8 cellular contexts compared by ENCODE assay signal in genomic region chr15:82047493-82048446, GRCh38. TPM values are rescaled to one million over a fixed set of nuclear protein-coding genes. Genes with fewer than 3 reads are reported as not detected.
DNase-seq lines count a peak whose midpoint lies in the region; TF ChIP-seq lines count a peak whose summit lies in the region.

No MANE protein-coding gene starts in this region.

- no peak overlapping the region for H3K23ac ChIP-seq in mesendoderm (ENCODE audit: low read length)

- H3K4me1 ChIP-seq in mesendoderm (ENCODE audit: control insufficient read depth, low read depth, low read length): no peaks in the 10 kb centered on the region

- H3K27me3 Mint-ChIP-seq in T-helper 1 cell treated with Interleukin-12 subunit alpha and Interleukin-12 subunit beta and Interleukin-4 antibody, amounts not matched to agents 30 μg/mL and 1 μg/mL, for 36 hours (ENCODE audit: low read depth): peaks cover 47% of the 10 kb centered on the region
- peaks cover 31% of the 10 kb centered on the region for H3K27me3 Mint-ChIP-seq in dendritic cell treated with granulocyte-macrophage colony-stimulating factor and Interleukin-4, amounts not matched to agents 40 ng/mL and 50 ng/mL, for 4 days
- peaks cover 24% of the 10 kb centered on the region for H3K27me3 Mint-ChIP-seq in type B pancreatic cell

- peak overlapping the region; percentile 67 for H4K8ac ChIP-seq in mesendoderm (ENCODE audit: low read depth, low read length)

- H3K18ac ChIP-seq in mesendoderm (ENCODE audit: low read length): peak overlapping the region; percentile 85

- no peak overlapping the region for H2BK120ac ChIP-seq in mesendoderm (ENCODE audit: low read depth, low read length)

- H3K27me3 ChIP-seq in mesendoderm (ENCODE audit: insufficient read depth, low read length, poor library complexity): peaks cover 8% of the 10 kb centered on the region

- H3K79me1 ChIP-seq in mesendoderm (ENCODE audit: low read length): peaks cover 2% of the 10 kb centered on the region

- H3K27ac Mint-ChIP-seq in T-helper 1 cell treated with Interleukin-12 subunit alpha and Interleukin-12 subunit beta and Interleukin-4 antibody, amounts not matched to agents 30 μg/mL and 1 μg/mL, for 36 hours: no peak overlapping the region
- peak overlapping the region; percentile 99 for H3K27ac Mint-ChIP-seq in dendritic cell treated with granulocyte-macrophage colony-stimulating factor and Interleukin-4, amounts not matched to agents 40 ng/mL and 50 ng/mL, for 4 days
- peak overlapping the region; percentile 86 for H3K27ac Mint-ChIP-seq in type B pancreatic cell

- DNase-seq in T-helper 1 cell (no peak), NCI-H1092 (lab: John Stamatoyannopoulos, UW) (peak; percentile 70), mesendoderm (peak; percentile 81), type B pancreatic cell (ENCODE audit: extremely low spot score, unreplicated experiment) (no peak), SW480 (ENCODE audit: low spot score) (no peak), GM10266 (ENCODE audit: extremely low spot score) (no peak)

- H2AK5ac ChIP-seq in mesendoderm (ENCODE audit: low read length): no peak overlapping the region

- peak overlapping the region; percentile 88 for H3K56ac ChIP-seq in mesendoderm (ENCODE audit: low read length)

- no peak overlapping the region for H4K5ac ChIP-seq in mesendoderm (ENCODE audit: low read length)

- no peak overlapping the region for H3K4ac ChIP-seq in mesendoderm (ENCODE audit: low read depth, low read length)

- peak overlapping the region; percentile 52 for H3K4me3 ChIP-seq in mesendoderm (ENCODE audit: low read length)

- peak overlapping the region; percentile 75 for H3K9ac ChIP-seq in mesendoderm (ENCODE audit: low read length)

- peaks cover 5% of the 10 kb centered on the region for H3K4me1 Mint-ChIP-seq in T-helper 1 cell treated with Interleukin-12 subunit alpha and Interleukin-12 subunit beta and Interleukin-4 antibody, amounts not matched to agents 30 μg/mL and 1 μg/mL, for 36 hours (ENCODE audit: low read depth)
- H3K4me1 Mint-ChIP-seq in dendritic cell treated with granulocyte-macrophage colony-stimulating factor and Interleukin-4, amounts not matched to agents 40 ng/mL and 50 ng/mL, for 4 days (ENCODE audit: low read depth): peaks cover 28% of the 10 kb centered on the region
- peaks cover 13% of the 10 kb centered on the region for H3K4me1 Mint-ChIP-seq in type B pancreatic cell (ENCODE audit: unreplicated experiment)

- H3K27ac ChIP-seq in mesendoderm (ENCODE audit: low read depth, low read length): peak overlapping the region; percentile 37

- no peaks in the 10 kb centered on the region for H3K9me3 Mint-ChIP-seq in T-helper 1 cell treated with Interleukin-12 subunit alpha and Interleukin-12 subunit beta and Interleukin-4 antibody, amounts not matched to agents 30 μg/mL and 1 μg/mL, for 36 hours
- H3K9me3 Mint-ChIP-seq in dendritic cell treated with granulocyte-macrophage colony-stimulating factor and Interleukin-4, amounts not matched to agents 40 ng/mL and 50 ng/mL, for 4 days: no peaks in the 10 kb centered on the region
- H3K9me3 Mint-ChIP-seq in type B pancreatic cell: no peaks in the 10 kb centered on the region

- no peak overlapping the region for H2BK15ac ChIP-seq in mesendoderm (replicated peaks; ENCODE audit: low read depth)

- intact Hi-C loops in dendritic cell treated with granulocyte-macrophage colony-stimulating factor and Interleukin-4, amounts not matched to agents 40 ng/mL and 50 ng/mL, for 4 days (cut with micrococcal nuclease): loop anchor here (2.0 to 10.0 kb wide), 3 partner anchors 100 to 567 kb away; partner anchors contain the start of gene RPS17

- peak overlapping the region; percentile 78 for H3K4me2 ChIP-seq in mesendoderm (ENCODE audit: low read length)

- TF ChIP-seq CTCF in type B pancreatic cell (conservative IDR thresholded peaks at IDR 0.05) (peak; percentile 46), GM10266 (IDR thresholded peaks at IDR 0.05; ENCODE audit: control insufficient read depth, insufficient read depth, low read depth, missing control alignments) (no peak)

- peak overlapping the region; percentile 72 for H3K4me3 Mint-ChIP-seq in T-helper 1 cell treated with Interleukin-12 subunit alpha and Interleukin-12 subunit beta and Interleukin-4 antibody, amounts not matched to agents 30 μg/mL and 1 μg/mL, for 36 hours
- H3K4me3 Mint-ChIP-seq in dendritic cell treated with granulocyte-macrophage colony-stimulating factor and Interleukin-4, amounts not matched to agents 40 ng/mL and 50 ng/mL, for 4 days: peak overlapping the region; percentile 82
- peak overlapping the region; percentile 88 for H3K4me3 Mint-ChIP-seq in type B pancreatic cell

- H2BK5ac ChIP-seq in mesendoderm (ENCODE audit: low read length): no peak overlapping the region

- no peaks in the 10 kb centered on the region for H3K36me3 ChIP-seq in mesendoderm (ENCODE audit: control insufficient read depth, insufficient read depth, low read length)

- H3K36me3 Mint-ChIP-seq in T-helper 1 cell treated with Interleukin-12 subunit alpha and Interleukin-12 subunit beta and Interleukin-4 antibody, amounts not matched to agents 30 μg/mL and 1 μg/mL, for 36 hours (ENCODE audit: low read depth): no peaks in the 10 kb centered on the region
- peaks cover 34% of the 10 kb centered on the region for H3K36me3 Mint-ChIP-seq in dendritic cell treated with granulocyte-macrophage colony-stimulating factor and Interleukin-4, amounts not matched to agents 40 ng/mL and 50 ng/mL, for 4 days (ENCODE audit: low read depth)
- H3K36me3 Mint-ChIP-seq in type B pancreatic cell: peaks cover 7% of the 10 kb centered on the region

- no CpG with 5 or more reads among the region's 50 CpGs for WGBS in mesendoderm (ENCODE audit: extremely low coverage, insufficient coverage, low lambda C conversion rate)

- no peaks in the 10 kb centered on the region for H3K79me2 ChIP-seq in mesendoderm (ENCODE audit: control insufficient read depth, insufficient read depth, low read length)

RNA-seq across cellular contexts. Expression of gene MEX3B, which starts 2.0 kb away (rescaled TPM):
- 3.3 TPM for polyA plus RNA-seq in mesendoderm (2013, experiment 1 of 2)
- polyA plus RNA-seq in mesendoderm (2013, experiment 2 of 2): 4.0 TPM
- total RNA-seq in type B pancreatic cell (ENCODE audit: low replicate concordance): 14.2 and 46.1 TPM in 2 replicates

Comparison
In these comparisons a context has a peak if more than half of its experiments do, and no peak if none do; other contexts are left out.
1. DNase-seq: peak in NCI-H1092 (single experiment) and mesendoderm (single experiment); none in T-helper 1 cell (0 of 5), type B pancreatic cell (single experiment), SW480 (single experiment) and GM10266 (single experiment).
2. Peak in every context shown above with its lines, with median percentiles within 50 percentile points of each other: H3K4me3 Mint-ChIP-seq.